In the genomic region with DNA sequence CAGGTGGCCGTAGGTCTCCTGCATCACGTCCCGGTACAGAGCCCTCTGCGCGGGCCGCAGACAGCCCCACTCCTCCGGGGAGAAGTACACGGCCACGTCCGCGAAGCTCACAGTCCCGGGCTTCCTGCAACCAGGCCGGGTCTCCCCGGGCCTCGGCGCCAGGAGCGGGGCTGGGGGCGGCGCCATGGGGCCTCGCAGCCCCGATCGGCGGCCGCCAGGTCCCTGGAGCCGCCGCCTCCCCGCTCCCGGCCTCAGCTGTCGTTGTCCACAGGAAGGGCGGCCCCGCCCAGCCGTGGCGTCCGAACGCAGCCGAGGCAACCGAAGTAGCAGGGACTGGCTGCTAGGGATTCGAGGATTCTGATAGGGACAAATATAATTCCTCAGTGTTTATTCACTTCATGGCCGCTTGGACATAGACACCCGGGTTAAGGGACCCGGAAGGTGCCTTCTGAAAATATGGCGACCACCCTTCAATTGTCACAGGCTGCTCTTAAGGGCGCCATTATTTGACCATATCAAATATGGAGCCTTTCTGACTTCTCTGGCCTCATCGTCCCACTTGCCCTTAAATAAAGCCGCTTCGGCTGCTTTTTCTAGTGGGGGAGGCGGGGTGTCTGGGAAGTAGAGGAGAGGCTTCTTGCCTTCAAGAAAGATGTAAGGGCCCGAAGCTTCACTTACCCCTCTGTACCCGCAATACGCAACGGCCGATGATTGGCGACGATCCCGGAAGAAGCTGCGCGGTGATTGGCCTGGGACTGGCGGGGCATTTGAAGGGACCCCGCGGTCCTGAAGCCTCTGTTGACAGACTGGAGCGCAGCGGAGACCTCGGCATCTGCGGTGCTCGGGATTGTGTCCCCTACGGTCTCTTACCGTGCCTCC, we compare ENCODE assay signal across 8 cellular contexts. TPM values are rescaled to one million over a fixed set of nuclear protein-coding genes. Genes with fewer than 3 reads are reported as not detected.
DNase-seq lines count a peak whose midpoint lies in the region; ATAC-seq and TF ChIP-seq lines count a peak whose summit lies in the region.

A gene (minus strand): TSS at position 271 of the 879 bp plus-strand sequence. CDS start 85 bp downstream, at position 186.

- no peaks in the 10 kb centered on the region for H3K36me3 ChIP-seq in uterus

- no peaks in the 10 kb centered on the region for H3K9me3 ChIP-seq in right cardiac atrium (ENCODE audit: control insufficient read depth, low read length)
- H3K9me3 ChIP-seq in uterus = no peaks in the 10 kb centered on the region

- intact Hi-C loops in right cardiac atrium (cut with DNase I) = no loop called here
- intact Hi-C loops in uterus (cut with DNase I; ENCODE audit: low total_unique reads) = no loop called here

- H3K27ac ChIP-seq in right cardiac atrium (ENCODE audit: low read length) = peak within 1 kb of the TSS; percentile 97
- H3K27ac ChIP-seq in uterus = peak within 1 kb of the TSS; percentile 96 to 99

- in situ Hi-C loops in GM13977 (cut with MboI; ENCODE audit: low pct_unique_long_range_greater_than_20kb, low sequenced_read_pairs, unreplicated experiment) = no loop called here

- H3K4me3 ChIP-seq in right cardiac atrium (ENCODE audit: low read length) = peak within 1 kb of the TSS; percentile 66
- H3K4me3 ChIP-seq in uterus = peak within 1 kb of the TSS; percentile 53 to 91

- under 1% methylated on average over 67 of the region's 67 CpGs for WGBS in right cardiac atrium

- TF ChIP-seq CTCF in GM13977 (IDR thresholded peaks at IDR 0.05; ENCODE audit: extremely low read depth, insufficient read depth, missing control alignments) (no peak), uterus (IDR thresholded peaks at IDR 0.05) (peak in 2 of 4 experiments; percentile 3 to 29)

- H3K4me1 ChIP-seq in right cardiac atrium (ENCODE audit: control insufficient read depth, insufficient read depth, low read length) (no peaks in the 10 kb centered on the region), uterus (peaks cover 0 to 6% of the 10 kb centered on the region in 2 donors)

- H3K27me3 ChIP-seq in right cardiac atrium (ENCODE audit: control insufficient read depth, insufficient read depth) (no peaks in the 10 kb centered on the region), uterus (no peaks in the 10 kb centered on the region)

- peak; percentile 96 for DNase-seq in GM13977 (ENCODE audit: low spot score)
- DNase-seq in NCI-H187 (lab: John Stamatoyannopoulos, UW) = peak; percentile 72 to 91
- peak; percentile 82 to 99 (median 93) for DNase-seq in T-helper 2 cell
- DNase-seq in anterior cingulate cortex (lab: John Stamatoyannopoulos, UW) = peak; percentile 75 to 98 (median 92)
- DNase-seq in right cardiac atrium = peak; percentile 96 to 98 (median 98)
- DNase-seq in pulmonary artery endothelial cell (ENCODE audit: low read depth, low spot score) = peak; percentile 93
- peak; percentile 96 to 99 for DNase-seq in uterus

- ATAC-seq in HG02884 (IDR thresholded peaks at IDR 0.05; ENCODE audit: unreplicated experiment) = peak; percentile 72
- ATAC-seq in right cardiac atrium = peak; percentile 92 to 94

- TF ChIP-seq POLR2A in uterus (IDR thresholded peaks at IDR 0.05) = peak; percentile 41 to 47

RNA-seq across cellular contexts. Expression of the gene that starts here (rescaled TPM):
- total RNA-seq in right cardiac atrium (10 to 100 TPM; 10.8 to 16.1 (median 13.9) TPM), pulmonary artery endothelial cell (6.7 and 7.4 TPM in 2 replicates), uterus (10 to 100 TPM in 3 of 4 donors, 1 to 10 TPM in 1; 9.6 to 27.1 (median 12.5) TPM)
- 12.9 TPM for polyA plus RNA-seq in right cardiac atrium

Comparison
In these comparisons a context has a peak if more than half of its experiments do, and no peak if none do; other contexts are left out.
1. Peak in every context shown above with its lines: DNase-seq, ATAC-seq, H3K4me3 ChIP-seq and H3K27ac ChIP-seq.